In the genomic region with DNA sequence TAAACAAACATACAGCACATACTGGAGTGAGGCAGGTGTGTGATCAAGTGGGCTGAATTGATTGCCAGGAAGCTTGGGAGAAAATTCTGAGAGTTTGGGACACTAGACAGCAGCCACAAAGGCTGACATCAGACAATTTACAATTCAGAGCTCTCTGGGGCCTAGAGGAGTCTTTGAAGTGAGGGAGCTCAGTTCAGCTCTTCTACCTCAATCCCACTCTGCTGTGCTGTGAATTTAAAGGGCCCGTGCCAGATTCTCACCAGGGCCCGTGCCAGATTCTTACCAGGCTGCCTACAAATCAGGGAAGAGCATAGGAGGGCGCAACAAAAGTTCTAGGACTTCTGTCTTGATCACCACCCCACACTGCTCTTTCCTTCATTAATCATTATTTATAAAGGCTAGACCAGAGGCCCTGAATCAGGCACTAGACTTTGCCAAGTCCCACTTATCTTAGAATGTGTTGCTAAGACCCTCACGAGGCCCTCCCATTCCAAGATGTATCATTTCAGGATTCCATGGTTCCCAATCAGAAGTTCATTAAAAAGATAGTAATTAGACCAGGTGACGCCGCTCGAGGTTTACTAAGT, we compare ENCODE assay signal across 23 cellular contexts.
"Had no signal": no experiment of that assay in that cellular context is flagged by ENCODE, and none has a peak within 500 bp of the region (broad histone marks: within the 10 kb centered on the region; RNA-seq: fewer than 3 reads in every experiment).

No MANE protein-coding gene starts in this region.

- DNase-seq: IMR-90, Kasumi-1, MM.1S, NCI-H1092 treated with DMSO at 0.1 percent for 48 hours, NCI-H1436, NCI-H187, NCI-H2029, NCI-H2081 treated with DMSO at 0.1 percent for 48 hours, NCI-H2171, NCI-H226, NCI-H446, NCI-H510A, NCI-H524 treated with DMSO at 0.1 percent for 48 hours, NCI-H69, NCI-H774, PC-3, SHP77, SK-N-SH, SW 1271, T-cell had no signal

- H3K27ac Mint-ChIP-seq: T-cell had no signal

- H3K36me3 Mint-ChIP-seq: T-cell had no signal

- H3K4me3 Mint-ChIP-seq: T-cell had no signal

- H3K4me1 Mint-ChIP-seq: T-cell had no signal

- ATAC-seq: HepG2, K562, Panc1, PC-3, T-cell had no signal

- H3K9me3 Mint-ChIP-seq: T-cell had no signal
